10 cellular contexts compared by ENCODE assay signal in genomic region chr3:184186902-184187207, GRCh38. TPM values are rescaled to one million over a fixed set of nuclear protein-coding genes. Genes with fewer than 3 reads are reported as not detected.
DNase-seq lines count a peak whose midpoint lies in the region; ATAC-seq, FAIRE-seq and TF ChIP-seq lines count a peak whose summit lies in the region.
"Had no signal": no experiment of that assay in that cellular context is flagged by ENCODE, and none has a peak within 500 bp of the region (broad histone marks: within the 10 kb centered on the region; RNA-seq: fewer than 3 reads in every experiment).

No MANE protein-coding gene starts in this region.

- TF ChIP-seq CTCF in kidney (IDR thresholded peaks at IDR 0.05; ENCODE audit: borderline replicate concordance, extremely low read depth, insufficient read depth): no peak
- no peak for TF ChIP-seq CTCF in suprapubic skin (IDR thresholded peaks at IDR 0.05)

- H3K4me3 Mint-ChIP-seq in activated CD4-positive, alpha-beta T cell treated with anti-CD3 and anti-CD28 coated beads, Interleukin-2, amount 10 ng/mL, durations not matched to agents 24 days and 14 days: peak overlapping the region; percentile 92
- H3K4me3 Mint-ChIP-seq in activated naive CD8-positive, alpha-beta T cell treated with anti-CD3 and anti-CD28 coated beads for 36 hours: peak overlapping the region; percentile 97

- peaks cover 63% of the 10 kb centered on the region for H3K36me3 Mint-ChIP-seq in activated CD4-positive, alpha-beta T cell treated with anti-CD3 and anti-CD28 coated beads, Interleukin-2, amount 10 ng/mL, durations not matched to agents 24 days and 14 days (ENCODE audit: low read depth)
- peaks cover 31% of the 10 kb centered on the region for H3K36me3 Mint-ChIP-seq in activated naive CD8-positive, alpha-beta T cell treated with anti-CD3 and anti-CD28 coated beads for 36 hours

- no peaks in the 10 kb centered on the region for H3K27me3 Mint-ChIP-seq in activated CD4-positive, alpha-beta T cell treated with anti-CD3 and anti-CD28 coated beads, Interleukin-2, amount 10 ng/mL, durations not matched to agents 24 days and 14 days
- no peaks in the 10 kb centered on the region for H3K27me3 Mint-ChIP-seq in activated naive CD8-positive, alpha-beta T cell treated with anti-CD3 and anti-CD28 coated beads for 36 hours

- H3K4me1 ChIP-seq in kidney (ENCODE audit: control insufficient read depth in 1 of 2, insufficient read depth in 1 of 2, low read depth in 1 of 2, low read length in 2 of 2) (peaks cover 0 to 13% of the 10 kb centered on the region in 2 donors), suprapubic skin (peaks cover 29% of the 10 kb centered on the region)

- intact Hi-C loops in activated CD4-positive, alpha-beta T cell treated with anti-CD3 and anti-CD28 coated beads, Interleukin-2, amount 10 ng/mL, durations not matched to agents 24 days and 14 days (cut with micrococcal nuclease): loop anchor here (1.0 kb wide), 4 partner anchors 13 to 112 kb away; partner anchors contain the start of genes ALG3, AP2M1 and PSMD2
- intact Hi-C loops in kidney (cut with DNase I): no loop called here

- H3K4me1 Mint-ChIP-seq in activated CD4-positive, alpha-beta T cell treated with anti-CD3 and anti-CD28 coated beads, Interleukin-2, amount 10 ng/mL, durations not matched to agents 24 days and 14 days: peaks cover 28% of the 10 kb centered on the region
- H3K4me1 Mint-ChIP-seq in activated naive CD8-positive, alpha-beta T cell treated with anti-CD3 and anti-CD28 coated beads for 36 hours: peaks cover 23% of the 10 kb centered on the region

- H3K9me3 ChIP-seq in kidney (ENCODE audit: control insufficient read depth in 1 of 2, low read length in 2 of 2): no peaks in the 10 kb centered on the region
- H3K9me3 ChIP-seq in suprapubic skin: no peaks in the 10 kb centered on the region

- WGBS in suprapubic skin: 12% methylated on average over 3 of the region's 3 CpGs

- H3K27ac Mint-ChIP-seq in activated CD4-positive, alpha-beta T cell treated with anti-CD3 and anti-CD28 coated beads, Interleukin-2, amount 10 ng/mL, durations not matched to agents 24 days and 14 days: peak overlapping the region; percentile 92
- peak overlapping the region; percentile 93 for H3K27ac Mint-ChIP-seq in activated naive CD8-positive, alpha-beta T cell treated with anti-CD3 and anti-CD28 coated beads for 36 hours

- DNase-seq in activated CD4-positive, alpha-beta T cell treated with anti-CD3 and anti-CD28 coated beads, Interleukin-2, amount 10 ng/mL, durations not matched to agents 24 days and 14 days: peak; percentile 62
- no peak for DNase-seq in activated CD4-positive, alpha-beta T cell treated with anti-CD3 and anti-CD28 coated beads for 4 hours
- no peak for DNase-seq in activated naive CD8-positive, alpha-beta T cell treated with anti-CD3 and anti-CD28 coated beads for 36 hours
- DNase-seq in kidney: no peak
- no peak for DNase-seq in suprapubic skin (ENCODE audit: low spot score in 2 of 2)
- no peak for DNase-seq in kidney tubule cell (ENCODE audit: low spot score)
- no peak for DNase-seq in T1000 (lab: John Stamatoyannopoulos, UW)
- DNase-seq: NCI-H1092 treated with DMSO at 0.1 percent for 48 hours had no signal

- TF ChIP-seq POLR2A in suprapubic skin (IDR thresholded peaks at IDR 0.05): no peak

- no peaks in the 10 kb centered on the region for H3K27me3 ChIP-seq in suprapubic skin

- no peak for ATAC-seq in GM19467 (IDR thresholded peaks at IDR 0.05; ENCODE audit: unreplicated experiment)

- no peak for FAIRE-seq in kidney (lab: Jason Lieb, UNC)

- H3K27ac ChIP-seq in kidney (ENCODE audit: low read depth in 2 of 2, low read length in 2 of 2): no peak overlapping the region
- H3K27ac ChIP-seq in suprapubic skin: no peak overlapping the region

- no peak for TF ChIP-seq EP300 in suprapubic skin (IDR thresholded peaks at IDR 0.05)

- H3K4me3 ChIP-seq in kidney (ENCODE audit: low read length in 2 of 2): peak overlapping the region; percentile 93 to 98
- H3K4me3 ChIP-seq in suprapubic skin: peak overlapping the region; percentile 87

- H3K9me3 Mint-ChIP-seq in activated CD4-positive, alpha-beta T cell treated with anti-CD3 and anti-CD28 coated beads, Interleukin-2, amount 10 ng/mL, durations not matched to agents 24 days and 14 days: no peaks in the 10 kb centered on the region
- no peaks in the 10 kb centered on the region for H3K9me3 Mint-ChIP-seq in activated naive CD8-positive, alpha-beta T cell treated with anti-CD3 and anti-CD28 coated beads for 36 hours

- H3K36me3 ChIP-seq in kidney (ENCODE audit: control insufficient read depth in 1 of 2, insufficient read depth in 2 of 2, low read length in 2 of 2) (peaks cover 46 to 60% of the 10 kb centered on the region in 2 donors), suprapubic skin (peaks cover 61% of the 10 kb centered on the region)

- H3K9ac ChIP-seq in kidney (ENCODE audit: low read length in 2 of 2): peak overlapping the region; percentile 87 to 88

RNA-seq across cellular contexts. Expression of gene ABCF3, which starts 0.9 kb away (rescaled TPM):
- 66.9 and 67.6 TPM in 2 replicates for total RNA-seq in activated CD4-positive, alpha-beta T cell treated with anti-CD3 and anti-CD28 coated beads, Interleukin-2, amount 10 ng/mL, durations not matched to agents 24 days and 14 days
- 10 to 100 TPM; 57.2 to 58.7 TPM for total RNA-seq in activated naive CD8-positive, alpha-beta T cell treated with anti-CD3 and anti-CD28 coated beads for 36 hours
- total RNA-seq in kidney: 69.0 TPM
- polyA plus RNA-seq in kidney (ENCODE audit: insufficient read depth, low read depth, low replicate concordance): 49.1 TPM
- total RNA-seq in suprapubic skin: 100 to 1,000 TPM in 1 of 4 donors, 10 to 100 TPM in 3; 44.8 to 121 (median 71.1) TPM

RNA-seq across cellular contexts. Expression of gene AP2M1, which starts 12.2 kb away (rescaled TPM):
- 241 and 242 TPM in 2 replicates for total RNA-seq in activated CD4-positive, alpha-beta T cell treated with anti-CD3 and anti-CD28 coated beads, Interleukin-2, amount 10 ng/mL, durations not matched to agents 24 days and 14 days
- total RNA-seq in activated naive CD8-positive, alpha-beta T cell treated with anti-CD3 and anti-CD28 coated beads for 36 hours: 100 to 1,000 TPM; 209 to 219 TPM
- total RNA-seq in kidney (329 TPM), suprapubic skin (100 to 1,000 TPM; 112 to 137 (median 121) TPM)
- polyA plus RNA-seq in kidney (ENCODE audit: insufficient read depth, low read depth, low replicate concordance): 353 TPM

RNA-seq across cellular contexts. Expression of gene DVL3, which starts 31.7 kb away (rescaled TPM):
- total RNA-seq in activated CD4-positive, alpha-beta T cell treated with anti-CD3 and anti-CD28 coated beads, Interleukin-2, amount 10 ng/mL, durations not matched to agents 24 days and 14 days: 49.0 and 54.5 TPM in 2 replicates
- 10 to 100 TPM; 22.9 to 25.2 TPM for total RNA-seq in activated naive CD8-positive, alpha-beta T cell treated with anti-CD3 and anti-CD28 coated beads for 36 hours
- total RNA-seq in kidney: 57.4 TPM
- 30.3 TPM for polyA plus RNA-seq in kidney (ENCODE audit: insufficient read depth, low read depth, low replicate concordance)
- total RNA-seq in suprapubic skin: 10 to 100 TPM; 53.6 to 72.7 (median 56.1) TPM

RNA-seq across cellular contexts. Expression of gene VWA5B2, which starts 42.5 kb away (rescaled TPM):
- total RNA-seq in activated CD4-positive, alpha-beta T cell treated with anti-CD3 and anti-CD28 coated beads, Interleukin-2, amount 10 ng/mL, durations not matched to agents 24 days and 14 days: not detected in 2 replicates
- not detected for total RNA-seq in activated naive CD8-positive, alpha-beta T cell treated with anti-CD3 and anti-CD28 coated beads for 36 hours
- total RNA-seq in kidney (0.25 TPM), suprapubic skin (under 1 TPM in 1 of 4 donors, not detected in 3; 0.24 TPM)
- 0.11 TPM for polyA plus RNA-seq in kidney (ENCODE audit: insufficient read depth, low read depth, low replicate concordance)
- total RNA-seq: Daoy had no signal

RNA-seq across cellular contexts. Expression of gene EIF2B5, which starts 51.7 kb away (rescaled TPM):
- 72.2 and 74.7 TPM in 2 replicates for total RNA-seq in activated CD4-positive, alpha-beta T cell treated with anti-CD3 and anti-CD28 coated beads, Interleukin-2, amount 10 ng/mL, durations not matched to agents 24 days and 14 days
- 10 to 100 TPM; 73.2 to 74.4 TPM for total RNA-seq in activated naive CD8-positive, alpha-beta T cell treated with anti-CD3 and anti-CD28 coated beads for 36 hours
- total RNA-seq in kidney: 36.9 TPM
- polyA plus RNA-seq in kidney (ENCODE audit: insufficient read depth, low read depth, low replicate concordance): 37.0 TPM
- 10 to 100 TPM; 34.6 to 70.9 (median 46.2) TPM for total RNA-seq in suprapubic skin
